ENCODE assay signal across 23 cellular contexts in genomic region chr3:143478124-143478693, GRCh38.
DNase-seq lines count a peak whose midpoint lies in the region; ATAC-seq, FAIRE-seq and TF ChIP-seq lines count a peak whose summit lies in the region.
"Had no signal": no experiment of that assay in that cellular context is flagged by ENCODE, and none has a peak within 500 bp of the region (broad histone marks: within the 10 kb centered on the region; RNA-seq: fewer than 3 reads in every experiment).

No MANE protein-coding gene starts in this region.

- H3K27ac ChIP-seq in PC-9 (no peak overlapping the region), kidney (ENCODE audit: low read depth in 2 of 2, low read length in 2 of 2) (peak overlapping the region; percentile 8 to 17), neuronal stem cell (replicated peaks; ENCODE audit: low read length) (no peak overlapping the region)
- H3K27ac ChIP-seq: BLaER1, upper lobe of left lung had no signal

- no peak overlapping the region for H2BK12ac ChIP-seq in neuronal stem cell (ENCODE audit: low read length)

- BruUV-seq in PC-9 (replicated peaks; lab: Mats Ljungman, UMichigan), result no TSS peak

- DNase-seq in PC-9 (no peak), kidney (no peak), neuronal stem cell (ENCODE audit: low spot score) (no peak)
- no peak for DNase-seq in activated CD8-positive, alpha-beta memory T cell treated with anti-CD3 and anti-CD28 coated beads, Interleukin-2, amount 50 U/mL, for 48 hours
- no peak for DNase-seq in stimulated activated naive CD4-positive, alpha-beta T cell treated with Interleukin-2 at 50 U/mL for 16 hours (lab: John Stamatoyannopoulos, UW)
- DNase-seq: activated CD4-positive, alpha-beta T cell treated with anti-CD3 and anti-CD28 coated beads for 4 hours; activated naive CD4-positive, alpha-beta T cell treated with anti-CD3 and anti-CD28 coated beads, Interleukin-2, amount 50 U/mL, for 16 hours; activated T-cell treated with anti-CD3 and anti-CD28 coated beads, Interleukin-2, amount 50 U/mL, for 72 hours; anterior cingulate cortex; COR-L47; DMS79 treated with DMSO at 0.1 percent for 48 hours; HCEC 1CT; MG63; NCI-H2171 treated with DMSO at 0.1 percent for 48 hours; NCI-H69; occipital lobe; stimulated activated CD4-positive, alpha-beta T cell treated with anti-CD3 and anti-CD28 coated beads, Interleukin-4, amount 100 ng/mL, for 24 hours; T1000 had no signal

- no peak overlapping the region for H3K23ac ChIP-seq in neuronal stem cell (ENCODE audit: low read depth, low read length, poor library complexity)

- H3K27me3 ChIP-seq in PC-9 (ENCODE audit: insufficient read depth, low read depth) (no peaks in the 10 kb centered on the region), neuronal stem cell (ENCODE audit: control insufficient read depth in 3 of 3, insufficient read depth in 3 of 3, low read depth in 1 of 3, low read length in 3 of 3) (no peaks in the 10 kb centered on the region)
- H3K27me3 ChIP-seq: BLaER1, MG63, upper lobe of left lung had no signal

- H3K14ac ChIP-seq in neuronal stem cell (ENCODE audit: low read length), result no peak overlapping the region

- no peak overlapping the region for H2BK5ac ChIP-seq in neuronal stem cell (ENCODE audit: low read length)

- no peak overlapping the region for H4K8ac ChIP-seq in neuronal stem cell (ENCODE audit: low read depth, low read length)

- H3K79me1 ChIP-seq in neuronal stem cell (ENCODE audit: low read depth, low read length), result no peaks in the 10 kb centered on the region

- CTCF ChIA-PET in PC-9 (lab: Charles Lee), result no interaction called here

- H2AFZ ChIP-seq in PC-9 (peak overlapping the region; percentile 64; the same call in 1 of the 2 replicates), neuronal stem cell (ENCODE audit: low read length) (peak overlapping the region; percentile 78)

- no peak overlapping the region for H2AK5ac ChIP-seq in neuronal stem cell (ENCODE audit: low read depth, low read length)

- no CpG with 5 or more reads among the region's 3 CpGs for WGBS in neuronal stem cell (ENCODE audit: extremely low coverage in 2 of 2, insufficient read length in 2 of 2, insufficient replicate concordance in 1 of 2), 2 donors

- no peaks in the 10 kb centered on the region for H3F3A ChIP-seq in PC-9 (ENCODE audit: insufficient read depth, low read depth)

- H3K4me1 ChIP-seq in PC-9 (replicated peaks; ENCODE audit: insufficient read depth) (no peaks in the 10 kb centered on the region), kidney (ENCODE audit: control insufficient read depth in 1 of 2, insufficient read depth in 1 of 2, low read depth in 1 of 2, low read length in 2 of 2) (peaks cover 0 to 6% of the 10 kb centered on the region in 2 donors), neuronal stem cell (ENCODE audit: control insufficient read depth in 2 of 2, insufficient read depth in 1 of 2, low read depth in 1 of 2, low read length in 2 of 2) (peaks cover 0 to 4% of the 10 kb centered on the region in 2 donors)
- H3K4me1 ChIP-seq: BLaER1, upper lobe of left lung had no signal

- H3K36me3 ChIP-seq in PC-9 (ENCODE audit: low read depth) (no peaks in the 10 kb centered on the region), kidney (ENCODE audit: control insufficient read depth in 1 of 2, insufficient read depth in 2 of 2, low read length in 2 of 2) (no peaks in the 10 kb centered on the region), neuronal stem cell (replicated peaks in 1 of 2; ENCODE audit: control insufficient read depth in 2 of 2, insufficient read depth in 2 of 2, low read length in 2 of 2) (no peaks in the 10 kb centered on the region)
- H3K36me3 ChIP-seq: BLaER1, MG63, upper lobe of left lung had no signal

- H4K20me1 ChIP-seq in PC-9 (ENCODE audit: insufficient read depth), result no peaks in the 10 kb centered on the region
- H4K20me1 ChIP-seq: BLaER1 had no signal

- intact Hi-C loops in PC-9 (cut with micrococcal nuclease; ENCODE audit: unreplicated experiment) (no loop called here), kidney (cut with DNase I) (no loop called here)

- no peaks in the 10 kb centered on the region for H3K9me3 ChIP-seq in PC-9 (ENCODE audit: insufficient read depth, low read depth)
- no peaks in the 10 kb centered on the region for H3K9me3 ChIP-seq in kidney (ENCODE audit: control insufficient read depth in 1 of 2, low read length in 2 of 2)
- H3K9me3 ChIP-seq in neuronal stem cell (replicated peaks in 1 of 2; ENCODE audit: control insufficient read depth in 2 of 2, insufficient read depth in 1 of 2, low read depth in 1 of 2, low read length in 2 of 2), result no peaks in the 10 kb centered on the region
- H3K9me3 ChIP-seq: BLaER1, MG63, upper lobe of left lung had no signal

- no peak for FAIRE-seq in kidney (lab: Jason Lieb, UNC)

- H3K79me2 ChIP-seq in PC-9 (ENCODE audit: low read depth), result no peaks in the 10 kb centered on the region

- ATAC-seq in GM19455 (IDR thresholded peaks at IDR 0.05; ENCODE audit: unreplicated experiment) (no peak), GM18517 (IDR thresholded peaks at IDR 0.05; ENCODE audit: unreplicated experiment) (no peak)

- 0 out of 2 replicates have a peak, but pooled peaks have one; percentile 5 for TF ChIP-seq CTCF in GM12875 (IDR thresholded peaks at IDR 0.05; ENCODE audit: borderline replicate concordance, insufficient read depth, low read depth, low read length)
- TF ChIP-seq CTCF in PC-9 (conservative IDR thresholded peaks at IDR 0.05), result no peak
- no peak for TF ChIP-seq CTCF in kidney (IDR thresholded peaks at IDR 0.05; ENCODE audit: borderline replicate concordance, extremely low read depth, insufficient read depth)

- H4K91ac ChIP-seq in neuronal stem cell (ENCODE audit: low read depth, low read length, poor library complexity), result no peak overlapping the region

- no peaks in the 10 kb centered on the region for H3K9me2 ChIP-seq in PC-9 (ENCODE audit: insufficient read depth)

- no peak overlapping the region for H3K4ac ChIP-seq in neuronal stem cell (ENCODE audit: low read length)

- no peak overlapping the region for H3K4me3 ChIP-seq in GM12875 (ENCODE audit: low read depth, low read length)
- no peak overlapping the region for H3K4me3 ChIP-seq in PC-9
- H3K4me3 ChIP-seq in kidney (ENCODE audit: low read length in 2 of 2), result no peak overlapping the region
- H3K4me3 ChIP-seq in neuronal stem cell (ENCODE audit: low read length in 2 of 2), result no peak overlapping the region
- H3K4me3 ChIP-seq: BLaER1, MG63, upper lobe of left lung had no signal

- H3K18ac ChIP-seq in neuronal stem cell (ENCODE audit: low read length), result no peak overlapping the region

- POLR2A ChIA-PET in PC-9 (lab: Charles Lee; ENCODE audit: unreplicated experiment), result no interaction called here

- no peak overlapping the region for H2BK120ac ChIP-seq in neuronal stem cell (ENCODE audit: low read depth, low read length)

- H3K4me2 ChIP-seq in PC-9 (peak overlapping the region; percentile 28; the same call in 1 of the 2 replicates), neuronal stem cell (ENCODE audit: insufficient read depth, low read length, poor library complexity, severe bottlenecking) (no peak overlapping the region)
- H3K4me2 ChIP-seq: BLaER1 had no signal

- H3K9ac ChIP-seq in kidney (ENCODE audit: low read length in 2 of 2) (no peak overlapping the region), neuronal stem cell (ENCODE audit: low read depth, low read length, poor library complexity) (no peak overlapping the region)
- H3K9ac ChIP-seq: BLaER1 had no signal

- H2BK15ac ChIP-seq in neuronal stem cell (ENCODE audit: low read length), result no peak overlapping the region

Comparison
In these comparisons a context has a peak if more than half of its experiments do, and no peak if none do; other contexts are left out.
1. H3K27ac ChIP-seq: peak in kidney (2 of 2); none in PC-9 (single experiment) and neuronal stem cell (single experiment).